ENCODE assay signal across 1 cellular context in genomic region chr6:127855542-127856159, GRCh38.
TF ChIP-seq lines count a peak whose summit lies in the region.

No MANE protein-coding gene starts in this region.

TF ChIP-seq in A549, 52 proteins besides CTCF, POLR2A, EP300 and RAD21 (continued from another document):
- TF ChIP-seq PBX3 (IDR thresholded peaks at IDR 0.05), result no peak
- TF ChIP-seq, protein P1, sequence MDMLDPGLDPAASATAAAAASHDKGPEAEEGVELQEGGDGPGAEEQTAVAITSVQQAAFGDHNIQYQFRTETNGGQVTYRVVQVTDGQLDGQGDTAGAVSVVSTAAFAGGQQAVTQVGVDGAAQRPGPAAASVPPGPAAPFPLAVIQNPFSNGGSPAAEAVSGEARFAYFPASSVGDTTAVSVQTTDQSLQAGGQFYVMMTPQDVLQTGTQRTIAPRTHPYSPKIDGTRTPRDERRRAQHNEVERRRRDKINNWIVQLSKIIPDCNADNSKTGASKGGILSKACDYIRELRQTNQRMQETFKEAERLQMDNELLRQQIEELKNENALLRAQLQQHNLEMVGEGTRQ (IDR thresholded peaks at IDR 0.05), result no peak
